Comparison of ENCODE assay signal across 1 cellular context in the genomic region with DNA sequence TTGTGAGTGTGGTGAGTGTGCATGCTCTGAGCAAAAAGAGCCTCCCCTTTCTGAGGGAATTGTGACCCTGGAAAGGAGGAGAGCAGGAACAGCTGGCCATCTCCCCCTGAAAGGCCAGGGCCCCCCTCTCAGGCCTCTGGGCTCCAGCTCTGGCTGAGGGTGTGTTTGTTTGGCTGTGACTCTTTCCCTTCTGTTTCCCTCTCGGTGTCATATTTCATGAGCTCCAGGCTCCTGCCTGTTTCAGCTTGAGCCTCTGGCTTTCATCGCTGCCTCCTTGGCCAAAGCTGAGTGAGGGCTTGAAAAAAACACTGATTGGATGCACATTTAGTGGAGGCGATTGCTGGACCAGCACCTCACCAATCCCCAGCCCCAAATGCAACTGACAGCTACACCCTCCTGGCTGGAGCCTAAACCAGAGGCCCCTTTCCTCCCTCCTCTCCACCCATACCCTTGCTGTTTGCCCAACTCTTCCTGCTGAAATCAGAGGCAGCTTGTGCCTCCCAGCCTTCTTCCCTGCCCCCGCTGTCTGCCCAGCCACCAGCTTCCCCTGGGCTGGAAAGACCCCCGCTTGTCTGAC.
TF ChIP-seq lines count a peak whose summit lies in the region.

No MANE protein-coding gene starts in this region.

TF ChIP-seq in HepG2, 621 proteins besides CTCF, POLR2A, EP300 and RAD21 (continued from another document):
- no peak for TF ChIP-seq ZNF720 (CRISPR knock-in tag; IDR thresholded peaks at IDR 0.05)
- TF ChIP-seq ZNF563 (CRISPR knock-in tag; IDR thresholded peaks at IDR 0.05): no peak
- no peak for TF ChIP-seq SATB2 (CRISPR knock-in tag; IDR thresholded peaks at IDR 0.05)
- no peak for TF ChIP-seq KDM3A (CRISPR knock-in tag; IDR thresholded peaks at IDR 0.05; ENCODE audit: low read depth)
- TF ChIP-seq ARNT2 (CRISPR knock-in tag; IDR thresholded peaks at IDR 0.05; ENCODE audit: low read depth): no peak
- TF ChIP-seq NRL (CRISPR knock-in tag; IDR thresholded peaks at IDR 0.05; ENCODE audit: borderline replicate concordance): no peak
- no peak for TF ChIP-seq ZNF205 (CRISPR knock-in tag; IDR thresholded peaks at IDR 0.05)
- no peak for TF ChIP-seq WIZ (CRISPR knock-in tag; IDR thresholded peaks at IDR 0.05)
- TF ChIP-seq TSC22D2 (CRISPR knock-in tag; IDR thresholded peaks at IDR 0.05; ENCODE audit: borderline replicate concordance): no peak
- no peak for TF ChIP-seq IRX3 (CRISPR knock-in tag; IDR thresholded peaks at IDR 0.05; ENCODE audit: borderline replicate concordance, low read depth)
- TF ChIP-seq PHF21A (CRISPR knock-in tag; IDR thresholded peaks at IDR 0.05): peak; percentile 79; the same call in 1 of the 2 replicates
- TF ChIP-seq ZNF138 (CRISPR knock-in tag; IDR thresholded peaks at IDR 0.05; ENCODE audit: low read depth): no peak
- TF ChIP-seq KAT2B (IDR thresholded peaks at IDR 0.05; ENCODE audit: borderline replicate concordance, low read depth, low read length): no peak
- TF ChIP-seq ZNF577 (CRISPR knock-in tag; IDR thresholded peaks at IDR 0.05; ENCODE audit: borderline replicate concordance, low read depth): no peak
- TF ChIP-seq ZNF441 (CRISPR knock-in tag; IDR thresholded peaks at IDR 0.05; ENCODE audit: borderline replicate concordance): 0 out of 2 replicates have a peak, but pooled peaks have one; percentile 41
- TF ChIP-seq POGZ (CRISPR knock-in tag; IDR thresholded peaks at IDR 0.05): peak; percentile 41
- TF ChIP-seq, protein P1, sequence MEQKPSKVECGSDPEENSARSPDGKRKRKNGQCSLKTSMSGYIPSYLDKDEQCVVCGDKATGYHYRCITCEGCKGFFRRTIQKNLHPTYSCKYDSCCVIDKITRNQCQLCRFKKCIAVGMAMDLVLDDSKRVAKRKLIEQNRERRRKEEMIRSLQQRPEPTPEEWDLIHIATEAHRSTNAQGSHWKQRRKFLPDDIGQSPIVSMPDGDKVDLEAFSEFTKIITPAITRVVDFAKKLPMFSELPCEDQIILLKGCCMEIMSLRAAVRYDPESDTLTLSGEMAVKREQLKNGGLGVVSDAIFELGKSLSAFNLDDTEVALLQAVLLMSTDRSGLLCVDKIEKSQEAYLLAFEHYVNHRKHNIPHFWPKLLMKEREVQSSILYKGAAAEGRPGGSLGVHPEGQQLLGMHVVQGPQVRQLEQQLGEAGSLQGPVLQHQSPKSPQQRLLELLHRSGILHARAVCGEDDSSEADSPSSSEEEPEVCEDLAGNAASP (CRISPR knock-in tag; IDR thresholded peaks at IDR 0.05; ENCODE audit: borderline replicate concordance): 0 out of 2 replicates have a peak, but pooled peaks have one; percentile 25
- TF ChIP-seq HNF4A (CRISPR knock-in tag; IDR thresholded peaks at IDR 0.05): no peak
- TF ChIP-seq ZNF501 (CRISPR knock-in tag; IDR thresholded peaks at IDR 0.05): peak; percentile 69
- no peak for TF ChIP-seq ZBTB3 (CRISPR knock-in tag; IDR thresholded peaks at IDR 0.05; ENCODE audit: borderline replicate concordance, low read depth)
- TF ChIP-seq CCDC6 (CRISPR knock-in tag; IDR thresholded peaks at IDR 0.05): no peak
- TF ChIP-seq HES4 (CRISPR knock-in tag; IDR thresholded peaks at IDR 0.05; ENCODE audit: borderline replicate concordance): no peak
- TF ChIP-seq, protein P2, sequence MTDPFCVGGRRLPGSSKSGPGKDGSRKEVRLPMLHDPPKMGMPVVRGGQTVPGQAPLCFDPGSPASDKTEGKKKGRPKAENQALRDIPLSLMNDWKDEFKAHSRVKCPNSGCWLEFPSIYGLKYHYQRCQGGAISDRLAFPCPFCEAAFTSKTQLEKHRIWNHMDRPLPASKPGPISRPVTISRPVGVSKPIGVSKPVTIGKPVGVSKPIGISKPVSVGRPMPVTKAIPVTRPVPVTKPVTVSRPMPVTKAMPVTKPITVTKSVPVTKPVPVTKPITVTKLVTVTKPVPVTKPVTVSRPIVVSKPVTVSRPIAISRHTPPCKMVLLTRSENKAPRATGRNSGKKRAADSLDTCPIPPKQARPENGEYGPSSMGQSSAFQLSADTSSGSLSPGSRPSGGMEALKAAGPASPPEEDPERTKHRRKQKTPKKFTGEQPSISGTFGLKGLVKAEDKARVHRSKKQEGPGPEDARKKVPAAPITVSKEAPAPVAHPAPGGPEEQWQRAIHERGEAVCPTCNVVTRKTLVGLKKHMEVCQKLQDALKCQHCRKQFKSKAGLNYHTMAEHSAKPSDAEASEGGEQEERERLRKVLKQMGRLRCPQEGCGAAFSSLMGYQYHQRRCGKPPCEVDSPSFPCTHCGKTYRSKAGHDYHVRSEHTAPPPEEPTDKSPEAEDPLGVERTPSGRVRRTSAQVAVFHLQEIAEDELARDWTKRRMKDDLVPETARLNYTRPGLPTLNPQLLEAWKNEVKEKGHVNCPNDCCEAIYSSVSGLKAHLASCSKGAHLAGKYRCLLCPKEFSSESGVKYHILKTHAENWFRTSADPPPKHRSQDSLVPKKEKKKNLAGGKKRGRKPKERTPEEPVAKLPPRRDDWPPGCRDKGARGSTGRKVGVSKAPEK (CRISPR knock-in tag; IDR thresholded peaks at IDR 0.05; ENCODE audit: borderline replicate concordance): no peak
- no peak for TF ChIP-seq SKI (IDR thresholded peaks at IDR 0.05; ENCODE audit: partially characterized antibody)
- peak; percentile 61; the same call in 1 of the 2 replicates for TF ChIP-seq ZFP90 (CRISPR knock-in tag; IDR thresholded peaks at IDR 0.05; ENCODE audit: borderline replicate concordance)
- TF ChIP-seq, protein P3, sequence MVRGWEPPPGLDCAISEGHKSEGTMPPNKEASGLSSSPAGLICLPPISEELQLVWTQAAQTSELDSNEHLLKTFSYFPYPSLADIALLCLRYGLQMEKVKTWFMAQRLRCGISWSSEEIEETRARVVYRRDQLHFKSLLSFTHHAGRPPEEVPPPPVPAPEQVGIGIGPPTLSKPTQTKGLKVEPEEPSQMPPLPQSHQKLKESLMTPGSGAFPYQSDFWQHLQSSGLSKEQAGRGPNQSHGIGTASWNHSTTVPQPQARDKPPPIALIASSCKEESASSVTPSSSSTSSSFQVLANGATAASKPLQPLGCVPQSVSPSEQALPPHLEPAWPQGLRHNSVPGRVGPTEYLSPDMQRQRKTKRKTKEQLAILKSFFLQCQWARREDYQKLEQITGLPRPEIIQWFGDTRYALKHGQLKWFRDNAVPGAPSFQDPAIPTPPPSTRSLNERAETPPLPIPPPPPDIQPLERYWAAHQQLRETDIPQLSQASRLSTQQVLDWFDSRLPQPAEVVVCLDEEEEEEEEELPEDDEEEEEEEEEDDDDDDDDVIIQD (CRISPR knock-in tag; IDR thresholded peaks at IDR 0.05; ENCODE audit: low read depth): 0 out of 2 replicates have a peak, but pooled peaks have one; percentile 35
- no peak for TF ChIP-seq ZFP1 (CRISPR knock-in tag; IDR thresholded peaks at IDR 0.05)
- TF ChIP-seq, protein P4, sequence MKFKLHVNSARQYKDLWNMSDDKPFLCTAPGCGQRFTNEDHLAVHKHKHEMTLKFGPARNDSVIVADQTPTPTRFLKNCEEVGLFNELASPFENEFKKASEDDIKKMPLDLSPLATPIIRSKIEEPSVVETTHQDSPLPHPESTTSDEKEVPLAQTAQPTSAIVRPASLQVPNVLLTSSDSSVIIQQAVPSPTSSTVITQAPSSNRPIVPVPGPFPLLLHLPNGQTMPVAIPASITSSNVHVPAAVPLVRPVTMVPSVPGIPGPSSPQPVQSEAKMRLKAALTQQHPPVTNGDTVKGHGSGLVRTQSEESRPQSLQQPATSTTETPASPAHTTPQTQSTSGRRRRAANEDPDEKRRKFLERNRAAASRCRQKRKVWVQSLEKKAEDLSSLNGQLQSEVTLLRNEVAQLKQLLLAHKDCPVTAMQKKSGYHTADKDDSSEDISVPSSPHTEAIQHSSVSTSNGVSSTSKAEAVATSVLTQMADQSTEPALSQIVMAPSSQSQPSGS (CRISPR knock-in tag; IDR thresholded peaks at IDR 0.05): 0 out of 2 replicates have a peak, but pooled peaks have one; percentile 38
- no peak for TF ChIP-seq CENPT (CRISPR knock-in tag; IDR thresholded peaks at IDR 0.05; ENCODE audit: low read depth)
- TF ChIP-seq ELF3 (CRISPR knock-in tag; IDR thresholded peaks at IDR 0.05): peak; percentile 61
- TF ChIP-seq, protein P5, sequence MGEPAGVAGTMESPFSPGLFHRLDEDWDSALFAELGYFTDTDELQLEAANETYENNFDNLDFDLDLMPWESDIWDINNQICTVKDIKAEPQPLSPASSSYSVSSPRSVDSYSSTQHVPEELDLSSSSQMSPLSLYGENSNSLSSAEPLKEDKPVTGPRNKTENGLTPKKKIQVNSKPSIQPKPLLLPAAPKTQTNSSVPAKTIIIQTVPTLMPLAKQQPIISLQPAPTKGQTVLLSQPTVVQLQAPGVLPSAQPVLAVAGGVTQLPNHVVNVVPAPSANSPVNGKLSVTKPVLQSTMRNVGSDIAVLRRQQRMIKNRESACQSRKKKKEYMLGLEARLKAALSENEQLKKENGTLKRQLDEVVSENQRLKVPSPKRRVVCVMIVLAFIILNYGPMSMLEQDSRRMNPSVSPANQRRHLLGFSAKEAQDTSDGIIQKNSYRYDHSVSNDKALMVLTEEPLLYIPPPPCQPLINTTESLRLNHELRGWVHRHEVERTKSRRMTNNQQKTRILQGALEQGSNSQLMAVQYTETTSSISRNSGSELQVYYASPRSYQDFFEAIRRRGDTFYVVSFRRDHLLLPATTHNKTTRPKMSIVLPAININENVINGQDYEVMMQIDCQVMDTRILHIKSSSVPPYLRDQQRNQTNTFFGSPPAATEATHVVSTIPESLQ (CRISPR knock-in tag; conservative IDR thresholded peaks at IDR 0.05): no peak
- 0 out of 2 replicates have a peak, but pooled peaks have one; percentile 37 for TF ChIP-seq MIER3 (CRISPR knock-in tag; IDR thresholded peaks at IDR 0.05; ENCODE audit: borderline replicate concordance)
- TF ChIP-seq RXRA (CRISPR knock-in tag; IDR thresholded peaks at IDR 0.05): peak; percentile 50; the same call in 1 of the 2 replicates
- no peak for TF ChIP-seq KLF9 (CRISPR knock-in tag; IDR thresholded peaks at IDR 0.05; ENCODE audit: low read depth)
- TF ChIP-seq ELF1 (CRISPR knock-in tag; IDR thresholded peaks at IDR 0.05): no peak
- TF ChIP-seq, protein P6, sequence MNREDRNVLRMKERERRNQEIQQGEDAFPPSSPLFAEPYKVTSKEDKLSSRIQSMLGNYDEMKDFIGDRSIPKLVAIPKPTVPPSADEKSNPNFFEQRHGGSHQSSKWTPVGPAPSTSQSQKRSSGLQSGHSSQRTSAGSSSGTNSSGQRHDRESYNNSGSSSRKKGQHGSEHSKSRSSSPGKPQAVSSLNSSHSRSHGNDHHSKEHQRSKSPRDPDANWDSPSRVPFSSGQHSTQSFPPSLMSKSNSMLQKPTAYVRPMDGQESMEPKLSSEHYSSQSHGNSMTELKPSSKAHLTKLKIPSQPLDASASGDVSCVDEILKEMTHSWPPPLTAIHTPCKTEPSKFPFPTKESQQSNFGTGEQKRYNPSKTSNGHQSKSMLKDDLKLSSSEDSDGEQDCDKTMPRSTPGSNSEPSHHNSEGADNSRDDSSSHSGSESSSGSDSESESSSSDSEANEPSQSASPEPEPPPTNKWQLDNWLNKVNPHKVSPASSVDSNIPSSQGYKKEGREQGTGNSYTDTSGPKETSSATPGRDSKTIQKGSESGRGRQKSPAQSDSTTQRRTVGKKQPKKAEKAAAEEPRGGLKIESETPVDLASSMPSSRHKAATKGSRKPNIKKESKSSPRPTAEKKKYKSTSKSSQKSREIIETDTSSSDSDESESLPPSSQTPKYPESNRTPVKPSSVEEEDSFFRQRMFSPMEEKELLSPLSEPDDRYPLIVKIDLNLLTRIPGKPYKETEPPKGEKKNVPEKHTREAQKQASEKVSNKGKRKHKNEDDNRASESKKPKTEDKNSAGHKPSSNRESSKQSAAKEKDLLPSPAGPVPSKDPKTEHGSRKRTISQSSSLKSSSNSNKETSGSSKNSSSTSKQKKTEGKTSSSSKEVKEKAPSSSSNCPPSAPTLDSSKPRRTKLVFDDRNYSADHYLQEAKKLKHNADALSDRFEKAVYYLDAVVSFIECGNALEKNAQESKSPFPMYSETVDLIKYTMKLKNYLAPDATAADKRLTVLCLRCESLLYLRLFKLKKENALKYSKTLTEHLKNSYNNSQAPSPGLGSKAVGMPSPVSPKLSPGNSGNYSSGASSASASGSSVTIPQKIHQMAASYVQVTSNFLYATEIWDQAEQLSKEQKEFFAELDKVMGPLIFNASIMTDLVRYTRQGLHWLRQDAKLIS (CRISPR knock-in tag; IDR thresholded peaks at IDR 0.05): no peak
- no peak for TF ChIP-seq RFXANK (CRISPR knock-in tag; IDR thresholded peaks at IDR 0.05)
